In the genomic region with DNA sequence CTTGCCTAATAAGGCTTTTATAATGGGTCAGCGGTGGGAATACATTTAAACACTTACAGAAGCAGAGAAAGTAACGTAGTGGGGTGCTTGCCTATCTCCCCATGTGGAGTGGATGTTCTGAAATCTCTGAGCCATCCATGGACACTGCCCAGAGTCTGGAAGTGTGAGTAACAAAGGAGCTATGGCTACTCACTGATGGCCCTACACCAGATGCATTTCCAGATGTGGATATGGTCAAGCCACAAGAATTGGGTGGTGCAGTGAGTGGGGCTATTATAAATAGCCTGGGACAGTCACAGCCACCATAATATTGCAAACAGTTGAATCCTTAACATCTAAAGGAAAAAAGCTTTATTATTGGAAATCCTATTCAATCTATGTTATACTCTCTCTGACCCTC, we compare ENCODE assay signal across 13 cellular contexts.
"Had no signal": no experiment of that assay in that cellular context is flagged by ENCODE, and none has a peak within 500 bp of the region (broad histone marks: within the 10 kb centered on the region; RNA-seq: fewer than 3 reads in every experiment).

No MANE protein-coding gene starts in this region.

- ATAC-seq: activated naive CD4-positive, alpha-beta T cell treated with anti-CD3 and anti-CD28 coated beads, Interleukin-2, amount 50 U/mL, for 72 hours; mucosa of descending colon; natural killer cell treated with Interleukin-12 subunit alpha and Interleukin-12 subunit beta and Interleukin-15 and Interleukin-18, amount 100 ng/mL, for 72 hours; right lobe of liver; stimulated activated naive CD8-positive, alpha-beta T cell treated with anti-CD3 and anti-CD28 coated beads, Interleukin-15, Interleukin-2, amounts not matched to agents 100 U/mL and 50 U/mL, for 24 hours had no signal

- DNase-seq: activated B cell treated with CpG ODN at 0.5 μM for 24 hours; activated CD4-positive, alpha-beta T cell treated with anti-CD3 and anti-CD28 coated beads, Interleukin-2, amount 10 ng/mL, durations not matched to agents 7 days and 5 days; dermis blood vessel endothelial cell; erythroblast; foreskin melanocyte; head of caudate nucleus; mucosa of descending colon; occipital lobe; right lobe of liver; stimulated activated CD4-positive, alpha-beta T cell treated with anti-CD3 and anti-CD28 coated beads, Interleukin-12 subunit alpha, Interleukin-12 subunit beta, amount 100 ng/mL, for 4 hours; stimulated activated naive CD8-positive, alpha-beta T cell treated with anti-CD3 and anti-CD28 coated beads, Interleukin-15, Interleukin-2, amounts not matched to agents 100 U/mL and 50 U/mL, for 24 hours had no signal
